ENCODE assay signal across 9 cellular contexts in genomic region chr12:49296034-49296835, GRCh38. TPM values are rescaled to one million over a fixed set of nuclear protein-coding genes. Genes with fewer than 3 reads are reported as not detected.
A peak's percentile ranks its signal among the peaks of the same experiment; 100 is the strongest.
DNase-seq lines count a peak whose midpoint lies in the region; ATAC-seq, FAIRE-seq and TF ChIP-seq lines count a peak whose summit lies in the region.
"Had no signal": no experiment of that assay in that cellular context is flagged by ENCODE, and none has a peak within 500 bp of the region (broad histone marks: within the 10 kb centered on the region; RNA-seq: fewer than 3 reads in every experiment).

No MANE protein-coding gene starts in this region.

- no peak overlapping the region for H2AFZ ChIP-seq in astrocyte (ENCODE audit: low read depth, low read length)

- no peaks in the 10 kb centered on the region for H4K20me1 ChIP-seq in astrocyte (ENCODE audit: insufficient read depth, low read length)

- peaks cover 2% of the 10 kb centered on the region for H3K4me1 ChIP-seq in astrocyte (ENCODE audit: insufficient read depth, low read length)

- peaks cover 3% of the 10 kb centered on the region for H3K36me3 Mint-ChIP-seq in T-helper 17 cell (ENCODE audit: low read depth)
- H3K36me3 Mint-ChIP-seq in astrocyte (ENCODE audit: low read depth, unreplicated experiment) = no peaks in the 10 kb centered on the region
- H3K36me3 Mint-ChIP-seq in immature natural killer cell = no peaks in the 10 kb centered on the region

- TF ChIP-seq CTCF in HFF-Myc (IDR thresholded peaks at IDR 0.05; ENCODE audit: low read depth, low read length, missing control alignments) (peak; percentile 86), astrocyte (IDR thresholded peaks at IDR 0.05; ENCODE audit: insufficient read depth, low read depth, low read length) (peak; percentile 46)

- no peak overlapping the region for H3K9ac ChIP-seq in astrocyte (ENCODE audit: low read length)

- H3K27ac ChIP-seq in astrocyte (ENCODE audit: low read depth, low read length) = no peak overlapping the region

- peaks cover 47% of the 10 kb centered on the region for H3K27me3 ChIP-seq in astrocyte (ENCODE audit: insufficient read depth, low read length)

- H3K79me2 ChIP-seq in astrocyte (ENCODE audit: insufficient read depth, low read length) = no peaks in the 10 kb centered on the region

- H3K36me3 ChIP-seq in astrocyte (ENCODE audit: insufficient read depth, low read length) = no peaks in the 10 kb centered on the region

- H3K27ac Mint-ChIP-seq in T-helper 17 cell (no peak overlapping the region), astrocyte (ENCODE audit: unreplicated experiment) (no peak overlapping the region), immature natural killer cell (no peak overlapping the region)

- H3K27me3 Mint-ChIP-seq in T-helper 17 cell = peaks cover 40% of the 10 kb centered on the region
- peaks cover 71% of the 10 kb centered on the region for H3K27me3 Mint-ChIP-seq in astrocyte (ENCODE audit: low read depth, unreplicated experiment)
- peaks cover 5 to 21% (median 16%) of the 10 kb centered on the region in 3 donors for H3K27me3 Mint-ChIP-seq in immature natural killer cell (ENCODE audit: low read depth in 3 of 3)

- peaks cover 2% of the 10 kb centered on the region for H3K9me3 Mint-ChIP-seq in astrocyte (ENCODE audit: unreplicated experiment)
- H3K9me3 Mint-ChIP-seq in immature natural killer cell = peaks cover 0 to 1% (median 0%) of the 10 kb centered on the region in 6 donors

- H3K4me1 Mint-ChIP-seq in T-helper 17 cell (peaks cover 7% of the 10 kb centered on the region), astrocyte (ENCODE audit: low read depth, unreplicated experiment) (no peaks in the 10 kb centered on the region), immature natural killer cell (peaks cover 0 to 7% of the 10 kb centered on the region in 2 donors)

- FAIRE-seq in astrocyte (lab: Jason Lieb, UNC) = no peak

- H3K4me2 ChIP-seq in astrocyte (ENCODE audit: low read length) = peak overlapping the region; percentile 67

- H3K4me3 ChIP-seq in HFF-Myc (replicated peaks; ENCODE audit: low read depth, low read length) = no peak overlapping the region
- H3K4me3 ChIP-seq in astrocyte (ENCODE audit: insufficient read depth, low read depth, low read length) = no peak overlapping the region

- peak overlapping the region; percentile 84 for H3K4me3 Mint-ChIP-seq in T-helper 17 cell
- H3K4me3 Mint-ChIP-seq in astrocyte (ENCODE audit: unreplicated experiment) = no peak overlapping the region
- peak overlapping the region in 2 of 5 donors; percentile 33 to 35 for H3K4me3 Mint-ChIP-seq in immature natural killer cell

- ATAC-seq in T-helper 17 cell (peak; percentile 85), HG03521 (IDR thresholded peaks at IDR 0.05; ENCODE audit: unreplicated experiment) (no peak)

- H3K9me3 ChIP-seq in T-helper 17 cell (ENCODE audit: control insufficient read depth, low read length, poor library complexity, severe bottlenecking) (no peaks in the 10 kb centered on the region), astrocyte (ENCODE audit: insufficient read depth, low read depth, low read length) (no peaks in the 10 kb centered on the region)

- DNase-seq in AG08396 (ENCODE audit: low spot score) = peak; percentile 70
- DNase-seq in HFF-Myc (ENCODE audit: extremely low read depth, low read depth) = no peak
- DNase-seq in T-helper 17 cell = peak; percentile 50 to 61 (median 60)
- no peak for DNase-seq in astrocyte (ENCODE audit: low read depth)
- DNase-seq in immature natural killer cell = peak; percentile 9 to 34 (median 22)
- peak; percentile 33 for DNase-seq in stimulated activated CD8-positive, alpha-beta memory T cell treated with anti-CD3 and anti-CD28 coated beads, Interleukin-12 subunit alpha, Interleukin-12 subunit beta, amount 100 ng/mL, for 4 hours (ENCODE audit: low read depth)
- no peak for DNase-seq in OCI-M2 (lab: John Stamatoyannopoulos, UW; ENCODE audit: unreplicated experiment)

RNA-seq across cellular contexts. Expression of gene PRPH, which starts 1.3 kb away (rescaled TPM):
- total RNA-seq in T-helper 17 cell = not detected
- not detected in 2 replicates for total RNA-seq in astrocyte
- polyA plus RNA-seq in immature natural killer cell = not detected
- total RNA-seq: myocyte had no signal

RNA-seq across cellular contexts. Expression of gene TROAP, which starts 26.8 kb away (rescaled TPM):
- total RNA-seq in T-helper 17 cell = under 1 TPM in 1 of 2 donors, not detected in 1; 0.55 TPM
- total RNA-seq in astrocyte = 2.2 and 2.7 TPM in 2 replicates
- polyA plus RNA-seq in immature natural killer cell = 1 to 10 TPM; 1.9 to 4.1 (median 2.6) TPM

RNA-seq across cellular contexts. Expression of gene TUBA1C, which starts 31.4 kb away (rescaled TPM):
- total RNA-seq in T-helper 17 cell = 10 to 100 TPM; 49.7 to 66.7 TPM
- 345 and 408 TPM in 2 replicates for total RNA-seq in astrocyte
- 10 to 100 TPM; 27.8 to 45.8 (median 42.1) TPM for polyA plus RNA-seq in immature natural killer cell

RNA-seq across cellular contexts. Expression of gene C1QL4, which starts 40.8 kb away (rescaled TPM):
- total RNA-seq in T-helper 17 cell = not detected
- 0.09 TPM in 1 of 2 replicates, not detected in the other for total RNA-seq in astrocyte
- polyA plus RNA-seq in immature natural killer cell = not detected

RNA-seq across cellular contexts. Expression of gene DNAJC22, which starts 50.5 kb away (rescaled TPM):
- total RNA-seq in T-helper 17 cell = not detected
- total RNA-seq in astrocyte = 0.34 and 0.52 TPM in 2 replicates
- polyA plus RNA-seq in immature natural killer cell = not detected

Comparison
In these comparisons a context has a peak if more than half of its experiments do, and no peak if none do; other contexts are left out.
1. DNase-seq: peak in AG08396 (single experiment), T-helper 17 cell (3 of 3), immature natural killer cell (3 of 3) and stimulated activated CD8-positive, alpha-beta memory T cell treated with anti-CD3 and anti-CD28 coated beads, Interleukin-12 subunit alpha, Interleukin-12 subunit beta, amount 100 ng/mL, for 4 hours (single experiment); none in HFF-Myc (single experiment), astrocyte (single experiment) and OCI-M2 (single experiment).